8 cellular contexts compared by ENCODE assay signal in genomic region chr1:46301406-46302090, GRCh38. TPM values are rescaled to one million over a fixed set of nuclear protein-coding genes. Genes with fewer than 3 reads are reported as not detected.
A peak's percentile ranks its signal among the peaks of the same experiment; 100 is the strongest.
DNase-seq lines count a peak whose midpoint lies in the region; ATAC-seq and TF ChIP-seq lines count a peak whose summit lies in the region.

No MANE protein-coding gene starts in this region.

- H3K27me3 ChIP-seq in AG04450 (ENCODE audit: control insufficient read depth, insufficient read depth, low read length) = no peaks in the 10 kb centered on the region

- intact Hi-C loops in left colon (cut with DNase I, micrococcal nuclease) = no loop called here

- DNase-seq in AG04450 (ENCODE audit: low read depth, low spot score) (no peak), RKO (ENCODE audit: low spot score) (peak; percentile 33), left colon (peak in 1 of 2 donors; percentile 57)
- peak; percentile 10 for DNase-seq in central memory CD4-positive, alpha-beta T cell
- peak in 2 of 3 experiments; percentile 0 to 28 for DNase-seq in stimulated activated CD4-positive, alpha-beta T cell treated with anti-CD3 and anti-CD28 coated beads, TNF-alpha, amount 100 ng/mL, for 24 hours (ENCODE audit: low read depth in 3 of 3)

- H3K27ac ChIP-seq in AG04450 (ENCODE audit: low read depth, low read length) = peak overlapping the region; percentile 95

- POLR2A ChIA-PET in AG04450 (lab: Yijun Ruan, JAX) = no interaction called here

- ATAC-seq in GM21360 (IDR thresholded peaks at IDR 0.05; ENCODE audit: unreplicated experiment) (peak; percentile 0), left colon (peak; percentile 8), HG02885 (IDR thresholded peaks at IDR 0.05; ENCODE audit: poor library complexity, unreplicated experiment) (no peak), HG02852 (IDR thresholded peaks at IDR 0.05; ENCODE audit: unreplicated experiment) (no peak)

- no peak for TF ChIP-seq CTCF in AG04450 (IDR thresholded peaks at IDR 0.05; ENCODE audit: low read depth, low read length)

- no peaks in the 10 kb centered on the region; the same call in 1 of the 2 replicates for H3K9me3 ChIP-seq in AG04450 (ENCODE audit: control insufficient read depth, insufficient read depth, low read length)

- H3K4me3 ChIP-seq in AG04450 (ENCODE audit: low read depth, low read length) = peak overlapping the region; percentile 86

- CTCF ChIA-PET in AG04450 (lab: Charles Lee) = no interaction called here

RNA-seq across cellular contexts. Expression of gene LRRC41, which starts 1.9 kb away (rescaled TPM):
- 66.3 and 80.2 TPM in 2 replicates for polyA plus RNA-seq in AG04450 (2011; rRNA removed)
- 84.9 and 115 TPM in 2 replicates for polyA minus RNA-seq in AG04450 (2011; rRNA and poly(A)+ RNA removed)
- 10 to 100 TPM; 46.3 to 53.6 TPM for total RNA-seq in left colon

RNA-seq across cellular contexts. Expression of gene UQCRH, which starts 1.9 kb away (rescaled TPM):
- 611 and 757 TPM in 2 replicates for polyA plus RNA-seq in AG04450 (2011; rRNA removed)
- 86.6 and 116 TPM in 2 replicates for polyA minus RNA-seq in AG04450 (2011; rRNA and poly(A)+ RNA removed)
- 100 to 1,000 TPM; 362 to 413 TPM for total RNA-seq in left colon

RNA-seq across cellular contexts. Expression of gene NSUN4, which starts 39.1 kb away (rescaled TPM):
- 18.4 and 21.4 TPM in 2 replicates for polyA plus RNA-seq in AG04450 (2011; rRNA removed)
- 34.8 and 44.3 TPM in 2 replicates for polyA minus RNA-seq in AG04450 (2011; rRNA and poly(A)+ RNA removed)
- total RNA-seq in left colon = 10 to 100 TPM; 16.8 to 22.1 TPM

RNA-seq across cellular contexts. Expression of gene RAD54L, which starts 54.0 kb away (rescaled TPM):
- polyA plus RNA-seq in AG04450 (2011; rRNA removed) = 1.8 and 1.9 TPM in 2 replicates
- 2.7 and 3.1 TPM in 2 replicates for polyA minus RNA-seq in AG04450 (2011; rRNA and poly(A)+ RNA removed)
- 1 to 10 TPM; 2.8 to 7.4 TPM for total RNA-seq in left colon

Comparison
In these comparisons a context has a peak if more than half of its experiments do, and no peak if none do; other contexts are left out.
1. ATAC-seq: peak in GM21360 (single experiment) and left colon (single experiment); none in HG02885 (single experiment) and HG02852 (single experiment).